9 cellular contexts compared by ENCODE assay signal in the genomic region with DNA sequence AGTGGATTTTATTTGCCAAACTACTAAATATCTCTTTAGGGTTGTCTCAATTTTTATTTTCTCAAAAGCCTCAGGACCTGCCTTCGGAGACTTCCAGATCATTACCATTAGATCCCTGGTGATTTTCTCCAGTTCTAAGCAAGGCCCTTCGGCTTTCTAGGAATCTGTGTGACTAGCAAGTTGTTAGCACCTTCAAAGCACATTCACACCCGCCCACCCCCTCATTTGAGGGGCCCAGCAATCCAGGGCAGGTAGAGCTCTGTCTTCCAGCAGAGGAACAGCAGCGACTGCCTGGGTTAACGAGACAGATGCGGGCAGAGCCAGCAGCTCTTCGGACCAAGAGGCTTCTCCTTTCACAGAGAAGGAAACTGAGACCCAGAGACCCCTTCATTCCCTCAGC. TPM values are rescaled to one million over a fixed set of nuclear protein-coding genes. Genes with fewer than 3 reads are reported as not detected.
DNase-seq lines count a peak whose midpoint lies in the region; ATAC-seq and TF ChIP-seq lines count a peak whose summit lies in the region.
"Had no signal": no experiment of that assay in that cellular context is flagged by ENCODE, and none has a peak within 500 bp of the region (broad histone marks: within the 10 kb centered on the region; RNA-seq: fewer than 3 reads in every experiment).

No MANE protein-coding gene starts in this region.

- intact Hi-C loops in activated naive CD4-positive, alpha-beta T cell treated with anti-CD3 and anti-CD28 coated beads for 36 hours (cut with micrococcal nuclease), result loop anchor here (5.0 to 10.0 kb wide), 2 partner anchors 962 to 1370 kb away; no protein-coding TSS in a partner anchor
- intact Hi-C loops in mucosa of descending colon (cut with DNase I, micrococcal nuclease), result no loop called here
- intact Hi-C loops in uterus (cut with DNase I; ENCODE audit: low total_unique reads), result no loop called here
- intact Hi-C loops in A673 (cut with micrococcal nuclease; ENCODE audit: unreplicated experiment), result no loop called here

- CTCF ChIA-PET in activated naive CD4-positive, alpha-beta T cell treated with anti-CD3 and anti-CD28 coated beads for 36 hours (lab: Charles Lee), result interaction anchor here (0.7 kb wide), 1 partner anchor 1519 kb away, joined by 3 read pairs; no protein-coding TSS in a partner anchor
- CTCF ChIA-PET in A673 (lab: Charles Lee), result no interaction called here

- H3K36me3 ChIP-seq in brain microvascular endothelial cell (replicated peaks) (peaks cover 66% of the 10 kb centered on the region), mucosa of descending colon (ENCODE audit: low read depth) (no peaks in the 10 kb centered on the region), uterus (no peaks in the 10 kb centered on the region), A673 (ENCODE audit: insufficient read depth, low read length, poor library complexity, severe bottlenecking) (peaks cover 40% of the 10 kb centered on the region)

- no peaks in the 10 kb centered on the region for H3K27me3 Mint-ChIP-seq in activated naive CD4-positive, alpha-beta T cell treated with anti-CD3 and anti-CD28 coated beads for 36 hours (ENCODE audit: low read depth)

- in situ Hi-C loops in brain microvascular endothelial cell (cut with HindIII; ENCODE audit: low pct_ligation_motif_present, low sequenced_read_pairs), result no loop called here

- POLR2A ChIA-PET in A673 (lab: Charles Lee; ENCODE audit: low non-redundant PET), result no interaction called here

- peak overlapping the region; percentile 90 for H3K4me3 Mint-ChIP-seq in activated naive CD4-positive, alpha-beta T cell treated with anti-CD3 and anti-CD28 coated beads for 36 hours

- TF ChIP-seq POLR2A in uterus (IDR thresholded peaks at IDR 0.05), result no peak

- TF ChIP-seq CTCF in brain microvascular endothelial cell (IDR thresholded peaks at IDR 0.05; ENCODE audit: low read depth, low read length, missing control alignments) (no peak), mucosa of descending colon (IDR thresholded peaks at IDR 0.05) (no peak), uterus (IDR thresholded peaks at IDR 0.05) (no peak), A673 (conservative IDR thresholded peaks at IDR 0.05; ENCODE audit: low read depth, low read length) (no peak)

- peaks cover 44% of the 10 kb centered on the region for H3K4me1 ChIP-seq in mucosa of descending colon (ENCODE audit: low read depth)
- peaks cover 5 to 37% of the 10 kb centered on the region in 2 donors for H3K4me1 ChIP-seq in uterus
- peaks cover 8% of the 10 kb centered on the region for H3K4me1 ChIP-seq in A673 (ENCODE audit: insufficient read depth, low read length, poor library complexity, severe bottlenecking)

- ATAC-seq in mucosa of descending colon (no peak), HG03442 (IDR thresholded peaks at IDR 0.05; ENCODE audit: unreplicated experiment) (no peak)

- H3K36me3 Mint-ChIP-seq in activated naive CD4-positive, alpha-beta T cell treated with anti-CD3 and anti-CD28 coated beads for 36 hours (ENCODE audit: low read depth), result peaks cover 55% of the 10 kb centered on the region

- no peaks in the 10 kb centered on the region for H3K9me3 Mint-ChIP-seq in activated naive CD4-positive, alpha-beta T cell treated with anti-CD3 and anti-CD28 coated beads for 36 hours

- no TSS peak for BruUV-seq in A673 (replicated peaks; lab: Mats Ljungman, UMichigan)

- H3K27me3 ChIP-seq in brain microvascular endothelial cell (replicated peaks) (no peaks in the 10 kb centered on the region), uterus (no peaks in the 10 kb centered on the region), A673 (replicated peaks; ENCODE audit: insufficient read depth, low read depth, low read length, poor library complexity) (no peaks in the 10 kb centered on the region)

- H3K4me1 Mint-ChIP-seq in activated naive CD4-positive, alpha-beta T cell treated with anti-CD3 and anti-CD28 coated beads for 36 hours (ENCODE audit: low read depth), result peaks cover 80% of the 10 kb centered on the region

- H3K9me3 ChIP-seq in mucosa of descending colon, result no peaks in the 10 kb centered on the region
- H3K9me3 ChIP-seq in uterus, result no peaks in the 10 kb centered on the region
- H3K9me3 ChIP-seq in A673 (ENCODE audit: low read depth, low read length, poor library complexity, severe bottlenecking), result no peaks in the 10 kb centered on the region

- H3K27ac Mint-ChIP-seq in activated naive CD4-positive, alpha-beta T cell treated with anti-CD3 and anti-CD28 coated beads for 36 hours, result no peak overlapping the region

- H3K27ac ChIP-seq in brain microvascular endothelial cell (peak overlapping the region; percentile 66), uterus (peak overlapping the region; percentile 94 to 99), A673 (ENCODE audit: low read depth, low read length, poor library complexity, severe bottlenecking) (no peak overlapping the region)
- H3K27ac ChIP-seq: SK-N-MC had no signal

- DNase-seq in activated naive CD4-positive, alpha-beta T cell treated with anti-CD3 and anti-CD28 coated beads for 36 hours, result no peak
- no peak for DNase-seq in activated naive CD4-positive, alpha-beta T cell (lab: John Stamatoyannopoulos, UW)
- DNase-seq in brain microvascular endothelial cell (no peak), mucosa of descending colon (peak in 2 of 3 donors; percentile 5 to 33), uterus (no peak), A673 (ENCODE audit: low spot score) (no peak)
- no peak for DNase-seq in NK-92 treated with Interleukin-12 subunit alpha and Interleukin-12 subunit beta, amount 100 ng/mL, for 24 hours (lab: John Stamatoyannopoulos, UW)

- H3K4me3 ChIP-seq in brain microvascular endothelial cell (ENCODE audit: low read depth, low read length) (peak overlapping the region; percentile 84), mucosa of descending colon (no peak overlapping the region), uterus (peak overlapping the region; percentile 60 to 82), A673 (ENCODE audit: low read depth, low read length, poor library complexity, severe bottlenecking) (no peak overlapping the region)
- H3K4me3 ChIP-seq: SK-N-MC had no signal

RNA-seq across cellular contexts. Expression of a gene that starts 2.0 kb away (rescaled TPM):
- total RNA-seq in activated naive CD4-positive, alpha-beta T cell treated with anti-CD3 and anti-CD28 coated beads for 36 hours, result 100 to 1,000 TPM; 271 to 295 TPM
- total RNA-seq in mucosa of descending colon (100 to 1,000 TPM; 366 to 467 (median 380) TPM), uterus (100 to 1,000 TPM; 161 to 517 (median 173) TPM), A673 (2021) (196 and 227 TPM in 2 replicates)

Comparison
In these comparisons a context has a peak if more than half of its experiments do, and no peak if none do; other contexts are left out.
1. DNase-seq: peak in mucosa of descending colon (2 of 3); none in activated naive CD4-positive, alpha-beta T cell treated with anti-CD3 and anti-CD28 coated beads for 36 hours (single experiment), activated naive CD4-positive, alpha-beta T cell (0 of 4), brain microvascular endothelial cell (single experiment), uterus (0 of 2), A673 (single experiment) and NK-92 treated with Interleukin-12 subunit alpha and Interleukin-12 subunit beta, amount 100 ng/mL, for 24 hours (single experiment).
2. H3K4me3 ChIP-seq: peak in brain microvascular endothelial cell (single experiment) and uterus (2 of 2); none in mucosa of descending colon (single experiment) and A673 (single experiment).